8 cellular contexts compared by ENCODE assay signal in the genomic region with DNA sequence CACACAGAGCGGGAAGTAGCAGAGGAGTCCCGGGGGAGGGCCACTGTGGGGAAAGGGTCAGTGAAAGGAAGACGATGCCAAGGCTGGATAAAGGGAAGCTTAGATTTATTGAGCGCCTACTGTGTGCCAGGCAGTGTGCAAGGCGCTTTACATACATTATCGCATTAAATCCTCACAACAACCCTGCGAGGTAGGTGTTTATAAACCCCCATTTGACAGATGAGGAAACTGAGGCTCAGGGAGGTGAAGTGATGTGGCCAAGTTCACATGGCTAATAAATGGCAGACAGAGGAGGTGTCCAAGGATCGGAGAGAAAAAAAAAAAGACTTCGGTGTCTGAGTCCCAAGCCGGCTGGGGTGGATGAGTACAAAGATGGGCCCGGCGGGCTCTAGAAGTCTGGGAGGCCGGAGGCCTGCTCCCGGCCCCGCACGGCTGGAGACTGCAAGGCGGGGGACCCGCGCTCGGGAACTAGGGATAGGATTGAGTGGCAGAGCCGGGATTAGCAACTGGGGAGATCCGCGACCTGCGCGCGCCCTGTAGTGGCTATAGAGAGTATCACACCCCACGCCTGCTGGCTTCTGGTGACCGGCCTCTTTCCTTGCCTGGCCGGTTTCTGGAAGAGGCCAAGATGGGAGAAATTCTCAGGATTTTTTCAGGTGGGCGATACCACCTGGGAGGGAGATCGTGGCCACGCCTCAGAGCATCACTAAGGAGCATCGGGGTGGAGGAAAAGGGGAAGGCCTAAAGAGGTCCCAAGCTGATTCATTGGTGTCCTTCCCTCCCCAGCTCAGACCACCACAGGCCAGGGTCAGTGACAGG. TPM values are rescaled to one million over a fixed set of nuclear protein-coding genes. Genes with fewer than 3 reads are reported as not detected.
DNase-seq lines count a peak whose midpoint lies in the region; ATAC-seq and TF ChIP-seq lines count a peak whose summit lies in the region.

No MANE protein-coding gene starts in this region.

- H3K4me1 ChIP-seq in left lung, result peaks cover 17 to 49% of the 10 kb centered on the region in 2 donors

- in situ Hi-C loops in GM13977 (cut with MboI; ENCODE audit: low pct_unique_long_range_greater_than_20kb, low sequenced_read_pairs, unreplicated experiment), result no loop called here

- H3K9me3 Mint-ChIP-seq in stimulated activated naive CD8-positive, alpha-beta T cell treated with anti-CD3 and anti-CD28 coated beads, Interleukin-15, Interleukin-2, amounts not matched to agents 100 ng/mL and 50 ng/mL, for 24 hours, result no peaks in the 10 kb centered on the region

- peaks cover 1% of the 10 kb centered on the region for H3K36me3 Mint-ChIP-seq in stimulated activated naive CD8-positive, alpha-beta T cell treated with anti-CD3 and anti-CD28 coated beads, Interleukin-15, Interleukin-2, amounts not matched to agents 100 ng/mL and 50 ng/mL, for 24 hours (ENCODE audit: low read depth)

- peak overlapping the region; percentile 24 for H3K4me3 Mint-ChIP-seq in stimulated activated naive CD8-positive, alpha-beta T cell treated with anti-CD3 and anti-CD28 coated beads, Interleukin-15, Interleukin-2, amounts not matched to agents 100 ng/mL and 50 ng/mL, for 24 hours

- peaks cover 50% of the 10 kb centered on the region for H3K27me3 Mint-ChIP-seq in stimulated activated naive CD8-positive, alpha-beta T cell treated with anti-CD3 and anti-CD28 coated beads, Interleukin-15, Interleukin-2, amounts not matched to agents 100 ng/mL and 50 ng/mL, for 24 hours

- H3K27me3 ChIP-seq in left lung, result peaks cover 34 to 100% of the 10 kb centered on the region in 2 donors

- DNase-seq in AG10803 (ENCODE audit: low read depth) (peak; percentile 75), GM13977 (ENCODE audit: low spot score) (peak; percentile 90), NCI-H1694 treated with DMSO at 0.1 percent for 48 hours (lab: John Stamatoyannopoulos, UW) (peak; percentile 65), T-helper 9 cell (peak; percentile 49), dedifferentiated amniotic fluid mesenchymal stem cell (ENCODE audit: extremely low spot score) (peak; percentile 82), left lung (peak; percentile 84 to 93)

- no peaks in the 10 kb centered on the region for H3K9me3 ChIP-seq in left lung

- intact Hi-C loops in left lung (cut with DNase I), result no loop called here

- no peak overlapping the region for H3K27ac ChIP-seq in left lung

- H3K4me1 Mint-ChIP-seq in stimulated activated naive CD8-positive, alpha-beta T cell treated with anti-CD3 and anti-CD28 coated beads, Interleukin-15, Interleukin-2, amounts not matched to agents 100 ng/mL and 50 ng/mL, for 24 hours (ENCODE audit: low read depth), result peaks cover 35% of the 10 kb centered on the region

- TF ChIP-seq CTCF in AG10803 (conservative IDR thresholded peaks at IDR 0.05; ENCODE audit: low read length) (peak; percentile 73), GM13977 (IDR thresholded peaks at IDR 0.05; ENCODE audit: extremely low read depth, insufficient read depth, missing control alignments) (peak; percentile 89), left lung (IDR thresholded peaks at IDR 0.05) (peak; percentile 82 to 92)

- H3K4me3 ChIP-seq in AG10803 (ENCODE audit: low read length) (peak overlapping the region; percentile 39), left lung (no peak overlapping the region)

- peaks cover 0 to 1% of the 10 kb centered on the region in 2 donors for H3K36me3 ChIP-seq in left lung

- no peak overlapping the region for H3K27ac Mint-ChIP-seq in stimulated activated naive CD8-positive, alpha-beta T cell treated with anti-CD3 and anti-CD28 coated beads, Interleukin-15, Interleukin-2, amounts not matched to agents 100 ng/mL and 50 ng/mL, for 24 hours

- ATAC-seq in left lung (peak; percentile 85), GM21515 (IDR thresholded peaks at IDR 0.05; ENCODE audit: unreplicated experiment) (no peak)

RNA-seq across cellular contexts. Expression of a gene that starts 3.9 kb away (rescaled TPM):
- under 1 TPM; 0.06 to 0.08 TPM for total RNA-seq in left lung

RNA-seq across cellular contexts. Expression of a gene that starts 17.1 kb away (rescaled TPM):
- not detected for total RNA-seq in left lung

RNA-seq across cellular contexts. Expression of a gene that starts 23.3 kb away (rescaled TPM):
- total RNA-seq in left lung, result 10 to 100 TPM; 48.4 to 62.7 TPM

RNA-seq across cellular contexts. Expression of a gene that starts 23.7 kb away (rescaled TPM):
- under 1 TPM; 0.15 to 0.58 TPM for total RNA-seq in left lung

RNA-seq across cellular contexts. Expression of a gene that starts 38.0 kb away (rescaled TPM):
- 100 to 1,000 TPM; 184 to 186 TPM for total RNA-seq in left lung
